Comparison of ENCODE assay signal across 13 cellular contexts in the genomic region with DNA sequence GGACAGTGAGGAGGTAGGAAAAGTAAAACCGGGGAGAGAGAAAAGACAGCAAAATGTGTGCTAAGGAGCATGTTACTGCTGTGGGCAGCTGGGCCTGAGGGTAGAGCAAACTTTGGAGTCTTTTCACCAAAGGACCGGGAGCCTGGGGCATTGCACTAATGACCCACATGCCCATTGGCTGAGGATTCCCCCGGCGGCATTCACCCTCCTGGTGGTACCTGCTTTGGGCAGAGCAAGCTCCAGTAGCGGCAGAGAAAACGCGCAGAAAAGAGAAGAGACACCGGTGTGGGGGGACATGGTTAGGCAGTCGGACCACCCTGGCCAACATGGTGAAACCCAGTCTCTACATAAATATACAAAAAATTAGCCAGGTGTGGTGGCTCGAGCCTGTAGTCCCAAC.
DNase-seq lines count a peak whose midpoint lies in the region; ATAC-seq and TF ChIP-seq lines count a peak whose summit lies in the region.
"Had no signal": no experiment of that assay in that cellular context is flagged by ENCODE, and none has a peak within 500 bp of the region (broad histone marks: within the 10 kb centered on the region; RNA-seq: fewer than 3 reads in every experiment).

No MANE protein-coding gene starts in this region.

- no peaks in the 10 kb centered on the region for H3K4me1 ChIP-seq in right atrium auricular region
- H3K4me1 ChIP-seq in right cardiac atrium (ENCODE audit: control insufficient read depth, insufficient read depth, low read length): no peaks in the 10 kb centered on the region
- H3K4me1 ChIP-seq: BLaER1 treated with 17β-estradiol and CSF1 and Interleukin-3, amounts not matched to agents 10 nM and 100 nM; HAP-1 had no signal

- no peaks in the 10 kb centered on the region for H3K27me3 ChIP-seq in right atrium auricular region
- no peaks in the 10 kb centered on the region for H3K27me3 ChIP-seq in right cardiac atrium (ENCODE audit: control insufficient read depth, insufficient read depth)
- H3K27me3 ChIP-seq: BLaER1 treated with 17β-estradiol and CSF1 and Interleukin-3, amounts not matched to agents 10 nM and 100 nM had no signal

- no peak overlapping the region for H3K4me3 Mint-ChIP-seq in progenitor cell of endocrine pancreas (ENCODE audit: low read depth)
- no peak overlapping the region for H3K4me3 Mint-ChIP-seq in activated T-cell treated with anti-CD3 and anti-CD28 coated beads, Interleukin-2, amount 50 U/mL, for 24 hours
- H3K4me3 Mint-ChIP-seq: B cell; CD8-positive, alpha-beta T cell had no signal

- H3K27ac Mint-ChIP-seq in progenitor cell of endocrine pancreas: peak overlapping the region; percentile 75
- no peak overlapping the region for H3K27ac Mint-ChIP-seq in activated T-cell treated with anti-CD3 and anti-CD28 coated beads, Interleukin-2, amount 50 U/mL, for 24 hours
- H3K27ac Mint-ChIP-seq: B cell; CD8-positive, alpha-beta T cell had no signal

- H3K4me3 ChIP-seq in right atrium auricular region (no peak overlapping the region), right cardiac atrium (ENCODE audit: low read length) (no peak overlapping the region)
- H3K4me3 ChIP-seq: BLaER1 treated with 17β-estradiol and CSF1 and Interleukin-3, amounts not matched to agents 10 nM and 100 nM; HAP-1 had no signal

- intact Hi-C loops in right cardiac atrium (cut with DNase I): no loop called here

- WGBS in right cardiac atrium: 88% methylated on average over 10 of the region's 10 CpGs

- no peaks in the 10 kb centered on the region for H3K9me3 ChIP-seq in right atrium auricular region
- H3K9me3 ChIP-seq in right cardiac atrium (ENCODE audit: control insufficient read depth, low read length): no peaks in the 10 kb centered on the region
- H3K9me3 ChIP-seq: BLaER1 treated with 17β-estradiol and CSF1 and Interleukin-3, amounts not matched to agents 10 nM and 100 nM; HAP-1 had no signal

- no peak overlapping the region for H3K27ac ChIP-seq in right atrium auricular region
- H3K27ac ChIP-seq in right cardiac atrium (ENCODE audit: low read length): no peak overlapping the region
- no peak overlapping the region for H3K27ac ChIP-seq in substantia nigra (ENCODE audit: low read depth, low read length, poor library complexity, severe bottlenecking)
- H3K27ac ChIP-seq: BLaER1 treated with 17β-estradiol and CSF1 and Interleukin-3, amounts not matched to agents 10 nM and 100 nM had no signal

- no peaks in the 10 kb centered on the region for H3K27me3 Mint-ChIP-seq in progenitor cell of endocrine pancreas
- peaks cover 21% of the 10 kb centered on the region for H3K27me3 Mint-ChIP-seq in activated T-cell treated with anti-CD3 and anti-CD28 coated beads, Interleukin-2, amount 50 U/mL, for 24 hours

- ATAC-seq in right cardiac atrium: no peak
- no peak for ATAC-seq in GM18511 (IDR thresholded peaks at IDR 0.05; ENCODE audit: unreplicated experiment)
- ATAC-seq: CD8-positive, alpha-beta T cell had no signal

- DNase-seq in right atrium auricular region (ENCODE audit: low spot score): peak; percentile 28
- no peak for DNase-seq in right cardiac atrium
- DNase-seq in islet precursor cell: peak; percentile 21
- DNase-seq in progenitor cell of endocrine pancreas (ENCODE audit: low spot score, unreplicated experiment): no peak
- no peak for DNase-seq in substantia nigra (lab: John Stamatoyannopoulos, UW)
- no peak for DNase-seq in activated T-cell treated with anti-CD3 and anti-CD28 coated beads, Interleukin-2, amount 50 U/mL, for 24 hours
- DNase-seq: DMS79 treated with DMSO at 0.1 percent for 48 hours, GF-D8 had no signal

- peaks cover 6% of the 10 kb centered on the region for H3K9me3 Mint-ChIP-seq in progenitor cell of endocrine pancreas (ENCODE audit: low read depth)
- no peaks in the 10 kb centered on the region for H3K9me3 Mint-ChIP-seq in activated T-cell treated with anti-CD3 and anti-CD28 coated beads, Interleukin-2, amount 50 U/mL, for 24 hours
- H3K9me3 Mint-ChIP-seq: CD8-positive, alpha-beta T cell had no signal

- H3K36me3 Mint-ChIP-seq in progenitor cell of endocrine pancreas (ENCODE audit: insufficient read depth): no peaks in the 10 kb centered on the region
- no peaks in the 10 kb centered on the region for H3K36me3 Mint-ChIP-seq in activated T-cell treated with anti-CD3 and anti-CD28 coated beads, Interleukin-2, amount 50 U/mL, for 24 hours (ENCODE audit: low read depth)
- H3K36me3 Mint-ChIP-seq: CD8-positive, alpha-beta T cell had no signal

- H3K36me3 ChIP-seq in right atrium auricular region: no peaks in the 10 kb centered on the region
- H3K36me3 ChIP-seq: BLaER1 treated with 17β-estradiol and CSF1 and Interleukin-3, amounts not matched to agents 10 nM and 100 nM; HAP-1 had no signal

- H3K4me1 Mint-ChIP-seq in progenitor cell of endocrine pancreas (ENCODE audit: low read depth): peaks cover 35% of the 10 kb centered on the region
- no peaks in the 10 kb centered on the region for H3K4me1 Mint-ChIP-seq in activated T-cell treated with anti-CD3 and anti-CD28 coated beads, Interleukin-2, amount 50 U/mL, for 24 hours (ENCODE audit: low read depth)
- H3K4me1 Mint-ChIP-seq: B cell had no signal

- TF ChIP-seq CTCF in right atrium auricular region (IDR thresholded peaks at IDR 0.05) (no peak), progenitor cell of endocrine pancreas (IDR thresholded peaks at IDR 0.05; ENCODE audit: unreplicated experiment) (no peak)

Comparison
In these comparisons a context has a peak if more than half of its experiments do, and no peak if none do; other contexts are left out.
1. DNase-seq: peak in right atrium auricular region (single experiment) and islet precursor cell (single experiment); none in right cardiac atrium (0 of 3), progenitor cell of endocrine pancreas (single experiment), substantia nigra (0 of 49) and activated T-cell treated with anti-CD3 and anti-CD28 coated beads, Interleukin-2, amount 50 U/mL, for 24 hours (single experiment).